In genomic region chr2:85448840-85449588, GRCh38 we compare ENCODE assay signal across 2 cellular contexts.
TF ChIP-seq lines count a peak whose summit lies in the region.

No MANE protein-coding gene starts in this region.

TF ChIP-seq in HEK293, 187 proteins besides CTCF, POLR2A, EP300 and RAD21:
- TF ChIP-seq ATF2 (tag by site-specific recombination; IDR thresholded peaks at IDR 0.05; ENCODE audit: low read depth) (no peak), ZIC2 (tag by site-specific recombination; IDR thresholded peaks at IDR 0.05) (0 out of 2 replicates have a peak, but pooled peaks have one; percentile 33), GLIS1 (tag by site-specific recombination; IDR thresholded peaks at IDR 0.05) (peak; percentile 44)

TF ChIP-seq in H1, 55 proteins besides CTCF, POLR2A, EP300 and RAD21:
- no peak for TF ChIP-seq MAX (IDR thresholded peaks at IDR 0.05)
- no peak for TF ChIP-seq JUND (IDR thresholded peaks at IDR 0.05; ENCODE audit: low read length)
- TF ChIP-seq RXRA (IDR thresholded peaks at IDR 0.05; ENCODE audit: insufficient read depth, low read depth, low read length) = no peak
- TF ChIP-seq BCL11A (IDR thresholded peaks at IDR 0.05; ENCODE audit: low read depth in 2 of 2, low read length in 2 of 2) = no peak
- TF ChIP-seq SIN3A (conservative IDR thresholded peaks at IDR 0.05 in 1 of 2, IDR thresholded peaks at IDR 0.05 in 1 of 2; ENCODE audit: low read depth in 1 of 2, low read length in 2 of 2) = no peak
- TF ChIP-seq RBBP5 (IDR thresholded peaks at IDR 0.05; ENCODE audit: borderline replicate concordance, low read depth, low read length) = no peak
- TF ChIP-seq CBX8 (IDR thresholded peaks at IDR 0.05; ENCODE audit: borderline replicate concordance, low read depth, low read length) = no peak
- TF ChIP-seq TAF7 (optimal IDR thresholded peaks at IDR 0.05; ENCODE audit: borderline replicate concordance, low read depth, low read length) = no peak
- TF ChIP-seq TAF1 (IDR thresholded peaks at IDR 0.05; ENCODE audit: low read depth, low read length) = no peak
- no peak for TF ChIP-seq SIX5 (IDR thresholded peaks at IDR 0.05; ENCODE audit: low read depth, low read length)
- no peak for TF ChIP-seq FOSL1 (IDR thresholded peaks at IDR 0.05; ENCODE audit: insufficient read depth, low read depth, low read length)
- TF ChIP-seq RFX5 (IDR thresholded peaks at IDR 0.05; ENCODE audit: borderline replicate concordance, low read depth, low read length) = no peak
- TF ChIP-seq USF2 (IDR thresholded peaks at IDR 0.05; ENCODE audit: low read length) = no peak
- no peak for TF ChIP-seq PHF8 (conservative IDR thresholded peaks at IDR 0.05; ENCODE audit: low read depth, low read length)
- no peak for TF ChIP-seq SP2 (IDR thresholded peaks at IDR 0.05; ENCODE audit: low read length)
- no peak for TF ChIP-seq SP1 (IDR thresholded peaks at IDR 0.05; ENCODE audit: low read depth, low read length)
